Comparison of ENCODE assay signal across 10 cellular contexts in genomic region chr4:47525154-47525819, GRCh38. TPM values are rescaled to one million over a fixed set of nuclear protein-coding genes. Genes with fewer than 3 reads are reported as not detected.
DNase-seq lines count a peak whose midpoint lies in the region; ATAC-seq, FAIRE-seq and TF ChIP-seq lines count a peak whose summit lies in the region.
"Had no signal": no experiment of that assay in that cellular context is flagged by ENCODE, and none has a peak within 500 bp of the region (broad histone marks: within the 10 kb centered on the region; RNA-seq: fewer than 3 reads in every experiment).

No MANE protein-coding gene starts in this region.

- H3K27me3 ChIP-seq in esophagus squamous epithelium (no peaks in the 10 kb centered on the region), muscle layer of duodenum (ENCODE audit: low read depth, low read length) (no peaks in the 10 kb centered on the region)

- H3K4me3 Mint-ChIP-seq in activated CD8-positive, alpha-beta T cell treated with anti-CD3 and anti-CD28 coated beads, Interleukin-2, amount 10 ng/mL, durations not matched to agents 7 days and 5 days, result no peak overlapping the region
- H3K4me3 Mint-ChIP-seq: activated CD4-positive, alpha-beta T cell treated with anti-CD3 and anti-CD28 coated beads, Interleukin-2, amount 10 ng/mL, durations not matched to agents 24 days and 14 days; CD14-positive monocyte had no signal

- peaks cover 18% of the 10 kb centered on the region for H3K4me1 Mint-ChIP-seq in activated CD8-positive, alpha-beta T cell treated with anti-CD3 and anti-CD28 coated beads, Interleukin-2, amount 10 ng/mL, durations not matched to agents 7 days and 5 days (ENCODE audit: low read depth)

- peak; percentile 94 for FAIRE-seq in RCC 7860 (lab: Jason Lieb, UNC)
- no peak for FAIRE-seq in GM12891 (lab: Jason Lieb, UNC)

- peaks cover 54% of the 10 kb centered on the region for H3K36me3 Mint-ChIP-seq in activated CD8-positive, alpha-beta T cell treated with anti-CD3 and anti-CD28 coated beads, Interleukin-2, amount 10 ng/mL, durations not matched to agents 7 days and 5 days (ENCODE audit: low read depth)

- H3K27ac Mint-ChIP-seq in activated CD8-positive, alpha-beta T cell treated with anti-CD3 and anti-CD28 coated beads, Interleukin-2, amount 10 ng/mL, durations not matched to agents 7 days and 5 days, result no peak overlapping the region
- H3K27ac Mint-ChIP-seq: activated CD4-positive, alpha-beta T cell treated with anti-CD3 and anti-CD28 coated beads, Interleukin-2, amount 10 ng/mL, durations not matched to agents 24 days and 14 days had no signal

- H3K4me1 ChIP-seq in esophagus squamous epithelium (peaks cover 0 to 9% (median 4%) of the 10 kb centered on the region in 3 donors), muscle layer of duodenum (ENCODE audit: control insufficient read depth in 1 of 2, insufficient read depth in 2 of 2, low read length in 2 of 2) (no peaks in the 10 kb centered on the region)

- H3K27ac ChIP-seq in esophagus squamous epithelium (peak overlapping the region; percentile 8 to 71 (median 48)), muscle layer of duodenum (ENCODE audit: low read length) (peak overlapping the region; percentile 70)

- no peak for TF ChIP-seq POLR2A in esophagus squamous epithelium (IDR thresholded peaks at IDR 0.05)
- TF ChIP-seq POLR2A in GM12891 (IDR thresholded peaks at IDR 0.05; ENCODE audit: low read depth, low read length), result no peak

- DNase-seq in AG08395 (ENCODE audit: low spot score), result peak; percentile 82
- DNase-seq in RCC 7860 (ENCODE audit: low spot score), result peak; percentile 69
- DNase-seq in esophagus squamous epithelium (lab: John Stamatoyannopoulos, UW), result no peak
- DNase-seq in Kasumi-1 (lab: John Stamatoyannopoulos, UW), result no peak
- no peak for DNase-seq in C1 segment of cervical spinal cord (lab: John Stamatoyannopoulos, UW)
- DNase-seq in GM12891 (ENCODE audit: insufficient read length, low spot score), result no peak
- DNase-seq in activated CD8-positive, alpha-beta T cell treated with anti-CD3 and anti-CD28 coated beads, Interleukin-2, amount 10 ng/mL, durations not matched to agents 7 days and 5 days, result no peak
- DNase-seq: activated CD4-positive, alpha-beta T cell treated with anti-CD3 and anti-CD28 coated beads, Interleukin-2, amount 10 ng/mL, durations not matched to agents 24 days and 14 days had no signal

- POLR2A ChIA-PET in activated CD8-positive, alpha-beta T cell treated with anti-CD3 and anti-CD28 coated beads, Interleukin-2, amount 10 ng/mL, durations not matched to agents 7 days and 5 days (lab: Charles Lee), result no interaction called here

- 39 to 42% methylated on average over 5 of the region's 5 CpGs for WGBS in esophagus squamous epithelium, 2 donors

- H3K9me3 ChIP-seq in esophagus squamous epithelium, result peaks cover 0 to 6% (median 0%) of the 10 kb centered on the region in 3 donors
- H3K9me3 ChIP-seq in muscle layer of duodenum (ENCODE audit: control insufficient read depth in 1 of 2, low read length in 2 of 2), result peaks cover 0 to 4% of the 10 kb centered on the region in 2 donors

- intact Hi-C loops in esophagus squamous epithelium (cut with DNase I), result no loop called here

- TF ChIP-seq CTCF in esophagus squamous epithelium (IDR thresholded peaks at IDR 0.05), result no peak

- H3K36me3 ChIP-seq in esophagus squamous epithelium (peaks cover 0 to 86% (median 0%) of the 10 kb centered on the region in 3 donors), muscle layer of duodenum (ENCODE audit: control insufficient read depth in 1 of 2, insufficient read depth in 2 of 2, low read length in 2 of 2) (peaks cover 2 to 19% of the 10 kb centered on the region in 2 donors)

- no peaks in the 10 kb centered on the region for H3K27me3 Mint-ChIP-seq in activated CD8-positive, alpha-beta T cell treated with anti-CD3 and anti-CD28 coated beads, Interleukin-2, amount 10 ng/mL, durations not matched to agents 7 days and 5 days (ENCODE audit: low read depth)
- H3K27me3 Mint-ChIP-seq: activated CD4-positive, alpha-beta T cell treated with anti-CD3 and anti-CD28 coated beads, Interleukin-2, amount 10 ng/mL, durations not matched to agents 24 days and 14 days had no signal

- H3K4me3 ChIP-seq in esophagus squamous epithelium (no peak overlapping the region), muscle layer of duodenum (ENCODE audit: low read depth in 1 of 2, low read length in 2 of 2) (no peak overlapping the region)

- CTCF ChIA-PET in activated CD8-positive, alpha-beta T cell treated with anti-CD3 and anti-CD28 coated beads, Interleukin-2, amount 10 ng/mL, durations not matched to agents 7 days and 5 days (lab: Charles Lee), result interaction anchor here (1.2 kb wide), 1 partner anchor 38 kb away, joined by 6 read pairs; no protein-coding TSS in a partner anchor

- no peak for ATAC-seq in activated CD8-positive, alpha-beta T cell treated with anti-CD3 and anti-CD28 coated beads, Interleukin-2, amount 10 ng/mL, durations not matched to agents 7 days and 5 days

- H3K9me3 Mint-ChIP-seq in activated CD8-positive, alpha-beta T cell treated with anti-CD3 and anti-CD28 coated beads, Interleukin-2, amount 10 ng/mL, durations not matched to agents 7 days and 5 days (ENCODE audit: insufficient read depth), result peaks cover 18% of the 10 kb centered on the region

TF ChIP-seq in GM12891, 5 proteins besides CTCF, POLR2A, EP300 and RAD21:
- TF ChIP-seq PAX5 (IDR thresholded peaks at IDR 0.05; ENCODE audit: insufficient read depth, low read length, severe bottlenecking) (no peak), SPI1 (IDR thresholded peaks at IDR 0.05; ENCODE audit: low read depth, low read length) (no peak)
TF ChIP-seq in GM12891: peak in this region for 0.

RNA-seq across cellular contexts. Expression of gene ATP10D, which starts 40.2 kb away (rescaled TPM):
- 10 to 100 TPM; 18.6 to 31.5 (median 27.8) TPM for total RNA-seq in esophagus squamous epithelium
- 3.4 TPM for polyA plus RNA-seq in GM12891 (2012; ENCODE audit: low read depth, missing spikeins)
- total RNA-seq in activated CD8-positive, alpha-beta T cell treated with anti-CD3 and anti-CD28 coated beads, Interleukin-2, amount 10 ng/mL, durations not matched to agents 7 days and 5 days, result 10 to 100 TPM; 10.1 to 11.7 TPM

Comparison
In these comparisons a context has a peak if more than half of its experiments do, and no peak if none do; other contexts are left out.
1. DNase-seq: peak in AG08395 (single experiment) and RCC 7860 (single experiment); none in esophagus squamous epithelium (single experiment), Kasumi-1 (0 of 2), C1 segment of cervical spinal cord (0 of 14), GM12891 (single experiment) and activated CD8-positive, alpha-beta T cell treated with anti-CD3 and anti-CD28 coated beads, Interleukin-2, amount 10 ng/mL, durations not matched to agents 7 days and 5 days (single experiment).